In the genomic region with DNA sequence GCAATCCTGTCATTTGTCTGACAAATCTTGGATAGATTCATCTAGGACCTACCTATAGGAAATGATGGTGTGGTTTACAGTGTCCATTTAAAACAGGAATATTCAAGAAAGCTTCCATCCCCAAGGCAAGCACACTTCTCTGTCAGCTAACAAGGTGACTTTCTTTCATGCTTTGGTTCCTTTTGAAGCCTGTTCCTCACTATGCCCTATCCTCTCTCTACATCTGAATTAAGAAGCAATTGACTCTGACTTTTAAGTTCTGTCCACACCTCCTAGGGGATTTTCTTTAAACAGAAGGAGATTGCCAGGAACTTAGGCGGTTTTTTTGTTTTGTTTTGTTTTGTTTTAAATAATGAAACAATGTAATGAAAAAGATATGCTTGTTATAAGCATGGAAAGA, we compare ENCODE assay signal across 22 cellular contexts.
"Had no signal": no experiment of that assay in that cellular context is flagged by ENCODE, and none has a peak within 500 bp of the region (broad histone marks: within the 10 kb centered on the region; RNA-seq: fewer than 3 reads in every experiment).

No MANE protein-coding gene starts in this region.

- H3K4me2 ChIP-seq: SK-N-SH had no signal

- H3K9ac ChIP-seq: SK-N-SH had no signal

- H3K27ac ChIP-seq: RWPE1 had no signal

- DNase-seq: IMR-90; Karpas-422; KG1; MM.1S; NCI-H1105; NCI-H1417; NCI-H1436 treated with DMSO at 0.1 percent for 48 hours; NCI-H1694; NCI-H187 treated with DMSO at 0.1 percent for 48 hours; NCI-H2029 treated with DMSO at 0.1 percent for 48 hours; NCI-H2227 treated with DMSO at 0.1 percent for 48 hours; NCI-H510A; NCI-H524 treated with DMSO at 0.1 percent for 48 hours; NCI-H69; NCI-H774; NK-92 treated with Interleukin-12 subunit alpha and Interleukin-12 subunit beta, amount 100 ng/mL, for 24 hours; PC-3; SHP77; SK-N-SH had no signal

- H3K9me3 ChIP-seq: SK-N-SH had no signal

- ATAC-seq: HepG2, Panc1, PC-3 had no signal

- H3K9me2 ChIP-seq: SK-N-SH had no signal
